Comparison of ENCODE assay signal across 8 cellular contexts in the genomic region with DNA sequence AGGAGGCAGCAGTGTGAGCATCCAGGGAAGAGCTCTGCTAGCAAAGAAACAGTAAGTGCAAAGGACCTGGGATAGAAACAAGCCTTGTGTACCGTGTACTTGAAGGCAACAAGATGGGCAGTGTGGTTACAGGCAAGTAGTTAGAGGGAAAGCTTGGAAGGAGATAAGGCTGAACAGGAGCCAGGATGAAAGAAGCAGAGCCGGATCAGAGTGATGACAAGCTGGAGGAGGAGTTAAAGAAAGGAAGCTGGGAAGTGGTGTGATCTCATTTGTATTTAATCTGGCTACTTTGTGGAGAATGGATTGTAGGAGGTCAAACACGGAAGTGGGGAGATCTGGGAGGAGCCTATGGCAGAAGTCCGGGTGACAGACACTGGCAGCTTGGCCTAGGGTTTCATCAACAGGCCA. TPM values are rescaled to one million over a fixed set of nuclear protein-coding genes. Genes with fewer than 3 reads are reported as not detected.
DNase-seq lines count a peak whose midpoint lies in the region; ATAC-seq, FAIRE-seq and TF ChIP-seq lines count a peak whose summit lies in the region.

No MANE protein-coding gene starts in this region.

- no peaks in the 10 kb centered on the region for H3K9me3 ChIP-seq in H9 (ENCODE audit: control insufficient read depth, low read depth, low read length)
- no peaks in the 10 kb centered on the region for H3K9me3 ChIP-seq in WERI-Rb-1 (ENCODE audit: severe bottlenecking)
- H3K9me3 ChIP-seq in heart left ventricle = no peaks in the 10 kb centered on the region
- no peaks in the 10 kb centered on the region for H3K9me3 ChIP-seq in skeletal muscle satellite cell (replicated peaks; ENCODE audit: low read length)

- no peaks in the 10 kb centered on the region for H4K20me1 ChIP-seq in H9 (ENCODE audit: control insufficient read depth, insufficient read depth, insufficient read length)

- no peak overlapping the region for H3K56ac ChIP-seq in H9 (ENCODE audit: insufficient read length, low read depth, low read length)

- no peaks in the 10 kb centered on the region for H3K9me3 Mint-ChIP-seq in H9

- TF ChIP-seq CTCF in H9 (conservative IDR thresholded peaks at IDR 0.05) (no peak), WERI-Rb-1 (IDR thresholded peaks at IDR 0.05; ENCODE audit: low read depth, low read length) (no peak), heart left ventricle (IDR thresholded peaks at IDR 0.05) (no peak)

- no peaks in the 10 kb centered on the region for H3K27me3 ChIP-seq in H9 (ENCODE audit: insufficient read depth, low read length)
- no peaks in the 10 kb centered on the region for H3K27me3 ChIP-seq in WERI-Rb-1 (ENCODE audit: insufficient read depth, low read depth, severe bottlenecking)
- H3K27me3 ChIP-seq in heart left ventricle = no peaks in the 10 kb centered on the region
- no peaks in the 10 kb centered on the region for H3K27me3 ChIP-seq in skeletal muscle satellite cell (ENCODE audit: control insufficient read depth, insufficient read depth, low read length)

- H2BK120ac ChIP-seq in H9 (ENCODE audit: low read depth, low read length, poor library complexity, severe bottlenecking) = no peak overlapping the region

- H3K23me2 ChIP-seq in H9 (ENCODE audit: insufficient read length, low read depth, low read length, poor library complexity, severe bottlenecking) = no peaks in the 10 kb centered on the region

- no peak overlapping the region for H3K4me2 ChIP-seq in H9 (ENCODE audit: insufficient read depth, insufficient read length, low read length)
- peak overlapping the region; percentile 60 for H3K4me2 ChIP-seq in skeletal muscle satellite cell (ENCODE audit: low read length)

- no peak for TF ChIP-seq POLR2A in heart left ventricle (IDR thresholded peaks at IDR 0.05)

- H3K18ac ChIP-seq in H9 (ENCODE audit: insufficient read length, low read depth, low read length) = no peak overlapping the region

- H3K36me3 ChIP-seq in WERI-Rb-1 = no peaks in the 10 kb centered on the region
- H3K36me3 ChIP-seq in heart left ventricle = no peaks in the 10 kb centered on the region
- H3K36me3 ChIP-seq in skeletal muscle satellite cell (ENCODE audit: insufficient read depth, low read length) = no peaks in the 10 kb centered on the region

- no peak overlapping the region for H2BK15ac ChIP-seq in H9 (ENCODE audit: low read depth, low read length)

- peak; percentile 50 to 89 (median 80) for ATAC-seq in heart left ventricle
- ATAC-seq in GM19328 (IDR thresholded peaks at IDR 0.05; ENCODE audit: unreplicated experiment) = no peak

- H2AFZ ChIP-seq in H9 (ENCODE audit: low read length) = no peak overlapping the region

- H2AK5ac ChIP-seq in H9 (ENCODE audit: insufficient read length, low read length) = no peak overlapping the region

- H3K4me3 ChIP-seq in WERI-Rb-1 (ENCODE audit: low read depth, low read length) (no peak overlapping the region), heart left ventricle (no peak overlapping the region), skeletal muscle satellite cell (ENCODE audit: low read length) (no peak overlapping the region)

- H3K4me1 ChIP-seq in H9 (ENCODE audit: insufficient read depth, low read length) (peaks cover 14% of the 10 kb centered on the region), heart left ventricle (peaks cover 0 to 28% (median 8%) of the 10 kb centered on the region in 12 donors), skeletal muscle satellite cell (ENCODE audit: control insufficient read depth, insufficient read depth, low read length) (peaks cover 26% of the 10 kb centered on the region)

- no peaks in the 10 kb centered on the region for H3K36me3 Mint-ChIP-seq in H9 (ENCODE audit: insufficient read depth in 1 of 3, low read depth in 3 of 3)

- H3K14ac ChIP-seq in H9 (ENCODE audit: insufficient read depth, low read length) = no peak overlapping the region

- FAIRE-seq in frontal cortex (lab: Jason Lieb, UNC) = no peak

- no peak overlapping the region for H3T11ph ChIP-seq in H9 (ENCODE audit: low read length)

- H3K4me3 Mint-ChIP-seq in H9 = no peak overlapping the region

- intact Hi-C loops in heart left ventricle (cut with DNase I) = loop anchor here in 2 of 10 donors (5.0 to 10.0 kb wide), 2 partner anchors 151 to 248 kb away; no protein-coding TSS in a partner anchor

- H4K5ac ChIP-seq in H9 (ENCODE audit: insufficient read length, low read depth, low read length) = no peak overlapping the region

- H3K27ac ChIP-seq in H9 (ENCODE audit: insufficient read length, low read depth, low read length) = no peak overlapping the region
- no peak overlapping the region for H3K27ac ChIP-seq in WERI-Rb-1
- H3K27ac ChIP-seq in heart left ventricle = peak overlapping the region; percentile 43 to 80 (median 65)

- no peak overlapping the region for H2BK5ac ChIP-seq in H9 (ENCODE audit: insufficient read length, low read length)

- H2BK12ac ChIP-seq in H9 (ENCODE audit: insufficient read length, low read depth, low read length) = no peak overlapping the region

- peak; percentile 58 for DNase-seq in H9
- peak; percentile 70 for DNase-seq in WERI-Rb-1
- DNase-seq in heart left ventricle = peak in 3 of 5 donors; percentile 30 to 34 (median 31)
- DNase-seq in NCI-H748 treated with DMSO at 0.1 percent for 48 hours (lab: John Stamatoyannopoulos, UW) = no peak
- no peak for DNase-seq in NCI-H1436 (lab: John Stamatoyannopoulos, UW)
- no peak for DNase-seq in frontal cortex (ENCODE audit: low spot score in 2 of 2)

- H3K4ac ChIP-seq in H9 (ENCODE audit: low read depth, low read length) = no peak overlapping the region

- H2BK20ac ChIP-seq in H9 (ENCODE audit: low read depth, low read length, poor library complexity, severe bottlenecking) = no peak overlapping the region

- H3K23ac ChIP-seq in H9 (ENCODE audit: insufficient read length, low read depth, low read length) = no peak overlapping the region

- peak overlapping the region; percentile 4 to 75 (median 18); a peak in 5 of 7 replicates for H3K27ac Mint-ChIP-seq in H9

- H4K8ac ChIP-seq in H9 (replicated peaks; ENCODE audit: insufficient read length, low read depth, low read length) = no peak overlapping the region

- H3K9ac ChIP-seq in H9 (ENCODE audit: extremely low read depth, insufficient read length, low read length) (no peak overlapping the region), skeletal muscle satellite cell (ENCODE audit: low read depth, low read length) (peak overlapping the region; percentile 24)

- peaks cover 38 to 42% of the 10 kb centered on the region in 2 experiments for H3K4me1 Mint-ChIP-seq in H9

- H3K27me3 Mint-ChIP-seq in H9 (ENCODE audit: low read depth) = no peaks in the 10 kb centered on the region

- no peak overlapping the region for H4K91ac ChIP-seq in H9 (ENCODE audit: insufficient read length, low read depth, low read length)

- H3K79me2 ChIP-seq in H9 (ENCODE audit: insufficient read depth, low read length) = no peaks in the 10 kb centered on the region

- no CpG with 5 or more reads among the region's 4 CpGs for WGBS in H9 (ENCODE audit: extremely low coverage, insufficient read length, low lambda C conversion rate)
- WGBS in heart left ventricle, 4 donors = 15 to 24% (median 19%) methylated on average over 4 of the region's 4 CpGs

- H3K79me1 ChIP-seq in H9 (ENCODE audit: insufficient read depth, low read depth, low read length, poor library complexity, severe bottlenecking) = no peaks in the 10 kb centered on the region

RNA-seq across cellular contexts. Expression of gene VPS54, which starts 44.7 kb away (rescaled TPM):
- 13.4 TPM in 2 replicates for total RNA-seq in H9 (2021)
- total RNA-seq in heart left ventricle = 10 to 100 TPM in 4 of 9 donors, 1 to 10 TPM in 5; 8.7 to 14.0 (median 9.6) TPM
- polyA plus RNA-seq in heart left ventricle = 1 to 10 TPM; 6.4 to 8.7 TPM
- 12.2 and 15.2 TPM in 2 replicates for total RNA-seq in skeletal muscle satellite cell (2012; rRNA removed)
- 38.7 TPM for total RNA-seq in frontal cortex

Comparison
In these comparisons a context has a peak if more than half of its experiments do, and no peak if none do; other contexts are left out.
1. DNase-seq: peak in H9 (single experiment), WERI-Rb-1 (single experiment) and heart left ventricle (3 of 5); none in NCI-H748 treated with DMSO at 0.1 percent for 48 hours (single experiment), NCI-H1436 (single experiment) and frontal cortex (0 of 2).
2. H3K27ac ChIP-seq: peak in heart left ventricle (12 of 12); none in H9 (single experiment) and WERI-Rb-1 (single experiment).